In genomic region chr18:32902566-32903330, GRCh38 we compare ENCODE assay signal across 20 cellular contexts.
"Had no signal": no experiment of that assay in that cellular context is flagged by ENCODE, and none has a peak within 500 bp of the region (broad histone marks: within the 10 kb centered on the region; RNA-seq: fewer than 3 reads in every experiment).

No MANE protein-coding gene starts in this region.

- H3K4me3 ChIP-seq: cardiac muscle cell had no signal

- DNase-seq: activated CD4-positive, alpha-beta memory T cell treated with anti-CD3 and anti-CD28 coated beads, Interleukin-2, amount 10 ng/mL, durations not matched to agents 7 days and 5 days; activated CD4-positive, alpha-beta T cell treated with anti-CD3 and anti-CD28 coated beads for 36 hours; activated CD4-positive, alpha-beta T cell treated with anti-CD3 and anti-CD28 coated beads, Interleukin-2, amount 50 U/mL, for 1 hour; activated gamma-delta T cell treated with Interleukin-2 at 50 U/mL for 16 hours; activated naive CD4-positive, alpha-beta T cell treated with anti-CD3 and anti-CD28 coated beads, Interleukin-2, amount 10 ng/mL, durations not matched to agents 7 days and 5 days; activated naive CD8-positive, alpha-beta T cell treated with anti-CD3 and anti-CD28 coated beads for 36 hours; activated T-cell treated with anti-CD3 and anti-CD28 coated beads, Interleukin-2, amount 50 U/mL, for 72 hours; brain microvascular endothelial cell; MM.1S; NCI-H1092; NCI-H1417; NCI-H1930; NCI-H345; NCI-H510A; PC-3; SHP77; T-cell had no signal

- FAIRE-seq: RCC 7860 had no signal

- H3K36me3 ChIP-seq: brain microvascular endothelial cell, cardiac muscle cell had no signal

- H3K27me3 ChIP-seq: brain microvascular endothelial cell, cardiac muscle cell had no signal

- ATAC-seq: activated CD4-positive, alpha-beta T cell treated with anti-CD3 and anti-CD28 coated beads for 36 hours; activated T-cell treated with anti-CD3 and anti-CD28 coated beads, Interleukin-2, amount 50 U/mL, for 72 hours; PC-3; T-cell had no signal

- H3K27ac ChIP-seq: brain microvascular endothelial cell, cardiac muscle cell, VCaP had no signal
